8 cellular contexts compared by ENCODE assay signal in the genomic region with DNA sequence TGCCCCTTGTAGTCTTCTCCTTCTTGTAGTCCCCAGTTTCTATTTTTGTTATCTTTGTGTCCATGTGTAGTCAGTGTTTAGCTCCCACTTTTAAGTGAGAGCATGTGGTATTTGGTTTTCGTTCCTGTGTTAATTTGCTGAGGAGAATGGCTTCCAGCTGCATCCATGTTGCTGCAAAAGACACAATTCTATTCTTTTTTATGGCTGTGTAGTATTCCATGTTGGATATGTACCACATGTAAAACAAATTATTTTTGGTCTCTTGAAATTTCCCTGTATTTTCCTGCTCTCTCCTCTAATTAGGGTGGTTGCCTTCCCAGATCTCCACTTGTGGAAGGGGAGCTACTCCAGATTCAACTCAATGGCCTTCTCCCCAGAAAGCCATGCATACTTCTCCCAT.
"Had no signal": no experiment of that assay in that cellular context is flagged by ENCODE, and none has a peak within 500 bp of the region (broad histone marks: within the 10 kb centered on the region; RNA-seq: fewer than 3 reads in every experiment).

No MANE protein-coding gene starts in this region.

- H3K4me1 ChIP-seq: HAP-1 had no signal

- H2AFZ ChIP-seq: GM23338 had no signal

- DNase-seq: H7, HFFc6, KG1 had no signal

- FAIRE-seq: HepG2, K562 had no signal

- H3K4me3 ChIP-seq: GM23338, HAP-1, K562 had no signal

- H3K27ac Mint-ChIP-seq: GM23338, HFFc6 had no signal

- H3K4me3 Mint-ChIP-seq: GM23338, HFFc6 had no signal

- H3K36me3 ChIP-seq: HAP-1 had no signal

- H3K4me2 ChIP-seq: GM23338 had no signal

- ATAC-seq: GM23338, HepG2, K562 had no signal

- H3K9me3 ChIP-seq: HAP-1 had no signal

- H3K27ac ChIP-seq: HL-60 had no signal
